ENCODE assay signal across 1 cellular context in the genomic region with DNA sequence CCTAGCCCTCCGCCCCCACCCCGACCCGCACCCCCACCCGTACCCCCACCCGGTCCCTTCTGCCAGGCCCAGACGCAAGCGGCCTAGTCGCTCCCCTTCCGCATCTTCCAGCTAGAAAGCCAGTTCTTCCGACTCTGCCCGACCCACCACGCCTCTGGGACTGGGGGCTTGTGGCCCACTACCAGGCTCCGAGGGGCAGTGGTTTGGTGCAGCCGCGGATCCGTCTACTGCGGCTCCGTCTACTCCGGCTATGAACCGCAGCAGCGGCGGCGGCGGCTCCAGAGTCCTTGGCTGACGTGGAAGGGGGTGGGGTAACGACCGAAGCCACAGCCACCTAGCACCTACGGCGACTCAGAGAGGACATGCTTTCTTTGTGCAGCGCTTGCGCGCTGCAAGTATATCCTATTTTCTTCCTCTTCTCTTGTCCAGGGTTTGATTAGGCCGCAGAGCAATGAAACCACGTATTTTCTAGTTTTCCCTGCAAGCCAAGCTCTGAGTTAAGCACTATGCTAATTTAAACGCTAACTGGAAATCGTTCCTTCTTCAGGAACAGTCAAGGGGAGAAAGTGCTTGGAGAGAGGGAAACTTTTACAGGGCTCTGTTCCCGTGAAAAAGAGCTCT.
TF ChIP-seq lines count a peak whose summit lies in the region.

A gene with protein sequence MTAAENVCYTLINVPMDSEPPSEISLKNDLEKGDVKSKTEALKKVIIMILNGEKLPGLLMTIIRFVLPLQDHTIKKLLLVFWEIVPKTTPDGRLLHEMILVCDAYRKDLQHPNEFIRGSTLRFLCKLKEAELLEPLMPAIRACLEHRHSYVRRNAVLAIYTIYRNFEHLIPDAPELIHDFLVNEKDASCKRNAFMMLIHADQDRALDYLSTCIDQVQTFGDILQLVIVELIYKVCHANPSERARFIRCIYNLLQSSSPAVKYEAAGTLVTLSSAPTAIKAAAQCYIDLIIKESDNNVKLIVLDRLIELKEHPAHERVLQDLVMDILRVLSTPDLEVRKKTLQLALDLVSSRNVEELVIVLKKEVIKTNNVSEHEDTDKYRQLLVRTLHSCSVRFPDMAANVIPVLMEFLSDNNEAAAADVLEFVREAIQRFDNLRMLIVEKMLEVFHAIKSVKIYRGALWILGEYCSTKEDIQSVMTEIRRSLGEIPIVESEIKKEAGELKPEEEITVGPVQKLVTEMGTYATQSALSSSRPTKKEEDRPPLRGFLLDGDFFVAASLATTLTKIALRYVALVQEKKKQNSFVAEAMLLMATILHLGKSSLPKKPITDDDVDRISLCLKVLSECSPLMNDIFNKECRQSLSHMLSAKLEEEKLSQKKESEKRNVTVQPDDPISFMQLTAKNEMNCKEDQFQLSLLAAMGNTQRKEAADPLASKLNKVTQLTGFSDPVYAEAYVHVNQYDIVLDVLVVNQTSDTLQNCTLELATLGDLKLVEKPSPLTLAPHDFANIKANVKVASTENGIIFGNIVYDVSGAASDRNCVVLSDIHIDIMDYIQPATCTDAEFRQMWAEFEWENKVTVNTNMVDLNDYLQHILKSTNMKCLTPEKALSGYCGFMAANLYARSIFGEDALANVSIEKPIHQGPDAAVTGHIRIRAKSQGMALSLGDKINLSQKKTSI (minus strand): TSS at position 252 of the 621 bp plus-strand sequence. CDS start 883 bp downstream, outside the sequence.

TF ChIP-seq in SK-N-SH treated with all-trans-retinoic acid at 6 μM for 48 hours, 23 proteins besides CTCF, POLR2A, EP300 and RAD21 (continued from another document):
- TF ChIP-seq, protein P1, sequence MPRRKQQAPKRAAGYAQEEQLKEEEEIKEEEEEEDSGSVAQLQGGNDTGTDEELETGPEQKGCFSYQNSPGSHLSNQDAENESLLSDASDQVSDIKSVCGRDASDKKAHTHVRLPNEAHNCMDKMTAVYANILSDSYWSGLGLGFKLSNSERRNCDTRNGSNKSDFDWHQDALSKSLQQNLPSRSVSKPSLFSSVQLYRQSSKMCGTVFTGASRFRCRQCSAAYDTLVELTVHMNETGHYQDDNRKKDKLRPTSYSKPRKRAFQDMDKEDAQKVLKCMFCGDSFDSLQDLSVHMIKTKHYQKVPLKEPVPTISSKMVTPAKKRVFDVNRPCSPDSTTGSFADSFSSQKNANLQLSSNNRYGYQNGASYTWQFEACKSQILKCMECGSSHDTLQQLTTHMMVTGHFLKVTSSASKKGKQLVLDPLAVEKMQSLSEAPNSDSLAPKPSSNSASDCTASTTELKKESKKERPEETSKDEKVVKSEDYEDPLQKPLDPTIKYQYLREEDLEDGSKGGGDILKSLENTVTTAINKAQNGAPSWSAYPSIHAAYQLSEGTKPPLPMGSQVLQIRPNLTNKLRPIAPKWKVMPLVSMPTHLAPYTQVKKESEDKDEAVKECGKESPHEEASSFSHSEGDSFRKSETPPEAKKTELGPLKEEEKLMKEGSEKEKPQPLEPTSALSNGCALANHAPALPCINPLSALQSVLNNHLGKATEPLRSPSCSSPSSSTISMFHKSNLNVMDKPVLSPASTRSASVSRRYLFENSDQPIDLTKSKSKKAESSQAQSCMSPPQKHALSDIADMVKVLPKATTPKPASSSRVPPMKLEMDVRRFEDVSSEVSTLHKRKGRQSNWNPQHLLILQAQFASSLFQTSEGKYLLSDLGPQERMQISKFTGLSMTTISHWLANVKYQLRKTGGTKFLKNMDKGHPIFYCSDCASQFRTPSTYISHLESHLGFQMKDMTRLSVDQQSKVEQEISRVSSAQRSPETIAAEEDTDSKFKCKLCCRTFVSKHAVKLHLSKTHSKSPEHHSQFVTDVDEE (CRISPR knock-in tag; IDR thresholded peaks at IDR 0.05), result no peak
- TF ChIP-seq ZNF70 (CRISPR knock-in tag; IDR thresholded peaks at IDR 0.05) (no peak), ZNF565 (CRISPR knock-in tag; conservative IDR thresholded peaks at IDR 0.05; ENCODE audit: low read depth) (no peak)
- TF ChIP-seq, protein P2, sequence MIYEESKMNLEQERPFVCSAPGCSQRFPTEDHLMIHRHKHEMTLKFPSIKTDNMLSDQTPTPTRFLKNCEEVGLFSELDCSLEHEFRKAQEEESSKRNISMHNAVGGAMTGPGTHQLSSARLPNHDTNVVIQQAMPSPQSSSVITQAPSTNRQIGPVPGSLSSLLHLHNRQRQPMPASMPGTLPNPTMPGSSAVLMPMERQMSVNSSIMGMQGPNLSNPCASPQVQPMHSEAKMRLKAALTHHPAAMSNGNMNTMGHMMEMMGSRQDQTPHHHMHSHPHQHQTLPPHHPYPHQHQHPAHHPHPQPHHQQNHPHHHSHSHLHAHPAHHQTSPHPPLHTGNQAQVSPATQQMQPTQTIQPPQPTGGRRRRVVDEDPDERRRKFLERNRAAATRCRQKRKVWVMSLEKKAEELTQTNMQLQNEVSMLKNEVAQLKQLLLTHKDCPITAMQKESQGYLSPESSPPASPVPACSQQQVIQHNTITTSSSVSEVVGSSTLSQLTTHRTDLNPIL (CRISPR knock-in tag; IDR thresholded peaks at IDR 0.05; ENCODE audit: low read depth), result no peak
